In the genomic region with DNA sequence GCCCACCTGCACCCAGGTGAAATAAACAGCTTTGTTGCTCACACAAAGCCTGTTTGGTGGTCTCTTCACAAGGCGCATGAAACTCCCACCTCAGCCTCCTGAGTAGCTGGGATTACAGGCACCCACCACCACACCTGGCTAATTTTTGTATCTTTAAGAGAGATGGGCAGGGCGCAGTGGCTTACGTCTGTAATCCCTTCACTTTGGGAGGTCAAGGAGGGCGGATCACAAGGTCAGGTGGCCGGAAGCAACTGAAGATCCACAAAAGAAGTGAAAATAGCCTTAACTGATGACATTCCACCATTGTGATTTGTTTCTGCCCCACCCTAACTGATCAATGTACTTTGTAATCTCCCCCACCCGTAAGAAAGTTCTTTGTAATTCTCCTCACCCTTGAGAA, we compare ENCODE assay signal across 11 cellular contexts. TPM values are rescaled to one million over a fixed set of nuclear protein-coding genes. Genes with fewer than 3 reads are reported as not detected.
"Had no signal": no experiment of that assay in that cellular context is flagged by ENCODE, and none has a peak within 500 bp of the region (broad histone marks: within the 10 kb centered on the region; RNA-seq: fewer than 3 reads in every experiment).

No MANE protein-coding gene starts in this region.

RNA-seq across cellular contexts. Expression of a gene that starts 15.3 kb away (rescaled TPM):
- total RNA-seq: activated naive CD4-positive, alpha-beta T cell treated with anti-CD3 and anti-CD28 coated beads for 36 hours; activated naive CD4-positive, alpha-beta T cell treated with anti-CD3 and anti-CD28 coated beads, Interleukin-2, amount 50 U/mL, for 72 hours; activated naive CD8-positive, alpha-beta T cell treated with anti-CD3 and anti-CD28 coated beads for 36 hours; activated naive CD8-positive, alpha-beta T cell treated with anti-CD3 and anti-CD28 coated beads, Interleukin-2, amount 10 ng/mL, durations not matched to agents 7 days and 5 days; activated T-cell treated with anti-CD3 and anti-CD28 coated beads, Interleukin-2, amount 50 U/mL, for 4 hours; activated T-cell treated with anti-CD3 and anti-CD28 coated beads, Interleukin-2, amount 50 U/mL, for 72 hours; activated T-helper 1 cell treated with anti-CD3 and anti-CD28 coated beads, Interleukin-12 subunit alpha, Interleukin-12 subunit beta, Interleukin-2, Interleukin-4 antibody, amounts not matched to agents 30 ng/mL and 10 ng/mL and 1 ng/mL, durations not matched to agents 14 hours and 24 hours and 36 hours; activated T-helper 17 cell treated with anti-CD3 and anti-CD28 coated beads, Interleukin-2, amount 50 U/mL, for 72 hours; activated T-helper 2 cell treated with anti-CD3 and anti-CD28 coated beads, Interferon-gamma antibody, Interleukin-2, Interleukin-4, amounts not matched to agents 10 μg/mL and 5 μg/mL and 100 μg/mL, durations not matched to agents 14 hours and 24 hours and 36 hours; ascending aorta; bronchial epithelial cell had no signal
